ENCODE assay signal across 8 cellular contexts in the genomic region with DNA sequence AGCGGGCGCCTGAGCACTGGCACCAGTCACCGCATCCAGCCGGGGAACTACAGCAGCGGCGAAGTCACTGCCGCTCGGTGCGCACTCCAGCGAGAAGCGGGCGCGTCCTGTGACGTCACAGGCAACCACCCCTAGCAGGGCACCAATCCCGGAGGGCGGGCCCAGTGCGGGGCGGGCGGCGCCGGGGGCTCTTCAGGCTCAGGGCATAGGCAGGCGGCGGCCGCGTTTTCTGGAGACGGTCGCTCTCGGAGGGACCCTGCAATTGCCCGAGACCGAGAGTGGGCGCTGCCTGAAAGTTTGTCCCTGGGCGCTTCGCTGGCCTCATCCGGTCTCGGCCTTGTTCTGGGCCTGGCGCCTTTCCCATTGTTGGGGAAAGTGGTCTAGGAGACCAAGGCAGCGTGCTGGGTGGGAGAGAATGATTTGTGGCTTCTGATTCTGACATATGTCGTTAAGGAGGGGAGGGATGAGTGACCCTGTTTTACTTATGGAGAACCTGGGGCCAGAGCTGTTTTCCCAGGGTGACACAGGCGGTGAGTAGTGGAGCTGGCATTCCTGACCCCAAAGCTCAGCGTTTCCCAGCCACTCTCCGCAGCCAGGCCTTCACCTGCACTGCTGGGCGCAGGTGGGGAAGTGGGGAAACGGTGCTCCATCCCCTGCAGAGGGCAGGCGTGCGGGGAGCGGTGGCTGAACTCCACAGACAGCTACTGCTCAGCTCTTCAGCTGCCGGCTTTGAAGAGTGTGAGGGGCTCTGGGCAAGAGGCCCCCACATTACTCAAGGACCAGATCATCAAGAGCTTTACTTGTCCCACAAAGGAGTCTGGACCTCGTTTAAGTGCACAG. TPM values are rescaled to one million over a fixed set of nuclear protein-coding genes. Genes with fewer than 3 reads are reported as not detected.
DNase-seq lines count a peak whose midpoint lies in the region; ATAC-seq and TF ChIP-seq lines count a peak whose summit lies in the region.
"Not testable (repeated sequence)": the region's sequence is repeated elsewhere in the genome, so short reads cannot be mapped to it uniquely, and the experiment has no call there.

A gene with protein sequence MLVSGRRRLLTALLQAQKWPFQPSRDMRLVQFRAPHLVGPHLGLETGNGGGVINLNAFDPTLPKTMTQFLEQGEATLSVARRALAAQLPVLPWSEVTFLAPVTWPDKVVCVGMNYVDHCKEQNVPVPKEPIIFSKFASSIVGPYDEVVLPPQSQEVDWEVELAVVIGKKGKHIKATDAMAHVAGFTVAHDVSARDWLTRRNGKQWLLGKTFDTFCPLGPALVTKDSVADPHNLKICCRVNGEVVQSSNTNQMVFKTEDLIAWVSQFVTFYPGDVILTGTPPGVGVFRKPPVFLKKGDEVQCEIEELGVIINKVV (minus strand): TSS at position 111 of the 840 bp plus-strand sequence. CDS start 3,176 bp downstream, outside the sequence.

- peak within 1 kb of the TSS; percentile 80 for H3K4me3 Mint-ChIP-seq in GM23338
- peak within 1 kb of the TSS; percentile 70 to 83 (median 80) for H3K4me3 Mint-ChIP-seq in naive thymus-derived CD8-positive, alpha-beta T cell

- not testable (repeated sequence) for H3K4me1 Mint-ChIP-seq in GM23338
- peaks cover 6 to 13% (median 10%) of the 10 kb centered on the region in 4 donors for H3K4me1 Mint-ChIP-seq in naive thymus-derived CD8-positive, alpha-beta T cell

- H3K4me3 ChIP-seq in GM23338 (peak within 1 kb of the TSS; percentile 58), fibroblast of lung (replicated peaks in 1 of 4; ENCODE audit: control extremely low read depth in 1 of 4, insufficient read depth in 1 of 4, low read depth in 3 of 4, low read length in 4 of 4) (peak within 1 kb of the TSS in 2 of 4 experiments; percentile 40 to 45)
- H3K4me3 ChIP-seq in KMS-11 (IDR thresholded peaks at IDR 0.05; ENCODE audit: insufficient read depth, low read depth, low read length): not testable (repeated sequence)

- H3K27me3 Mint-ChIP-seq in GM23338 (ENCODE audit: insufficient read depth, low read depth, poor library complexity); naive thymus-derived CD8-positive, alpha-beta T cell: not testable (repeated sequence)

- ATAC-seq in GM23338: peak; percentile 91
- ATAC-seq in naive thymus-derived CD8-positive, alpha-beta T cell: peak; percentile 95

- TF ChIP-seq CTCF in GM23338 (conservative IDR thresholded peaks at IDR 0.05; ENCODE audit: low read depth in 2 of 2); KMS-11 (conservative IDR thresholded peaks at IDR 0.05; ENCODE audit: low read depth, low read length); fibroblast of lung (conservative IDR thresholded peaks at IDR 0.05 in 1 of 2, IDR thresholded peaks at IDR 0.05 in 1 of 2; ENCODE audit: low read depth in 1 of 2, low read length in 2 of 2): not testable (repeated sequence)

- H3K9me3 ChIP-seq in fibroblast of lung (ENCODE audit: control insufficient read depth, insufficient read depth, low read depth, low read length): not testable (repeated sequence)

- H3K4me1 ChIP-seq in GM23338 (ENCODE audit: insufficient read depth); KMS-11 (ENCODE audit: low read depth, poor library complexity, severe bottlenecking); fibroblast of lung (ENCODE audit: control insufficient read depth, extremely low read depth, insufficient read depth, low read length): not testable (repeated sequence)

- H3K9me3 Mint-ChIP-seq in GM23338; naive thymus-derived CD8-positive, alpha-beta T cell: not testable (repeated sequence)

- H3K27ac ChIP-seq in GM23338 (ENCODE audit: low read depth); KMS-11; fibroblast of lung (ENCODE audit: insufficient read depth, low read length): not testable (repeated sequence)

- H3K4me2 ChIP-seq in GM23338 (peak within 1 kb of the TSS; percentile 84), KMS-11 (peak within 1 kb of the TSS; percentile 54; the same call in 1 of the 2 replicates), fibroblast of lung (ENCODE audit: extremely low read depth, insufficient read depth, low read length) (peak within 1 kb of the TSS; percentile 51)

- H3K36me3 Mint-ChIP-seq in GM23338 (ENCODE audit: low read depth); naive thymus-derived CD8-positive, alpha-beta T cell: not testable (repeated sequence)

- POLR2A ChIA-PET in naive thymus-derived CD8-positive, alpha-beta T cell (lab: Charles Lee): not testable (repeated sequence)

- not testable (repeated sequence) for H3F3A ChIP-seq in GM23338 (replicated peaks; ENCODE audit: low read depth)

- DNase-seq in DMS79 (lab: John Stamatoyannopoulos, UW) (peak; percentile 3), GM23338 (ENCODE audit: low spot score) (peak; percentile 80), SIG-M5 treated with dmso at 0.1 percent for 504 hours (lab: John Stamatoyannopoulos, UW; ENCODE audit: unreplicated experiment) (peak; percentile 33), fibroblast of lung (ENCODE audit: low read depth in 2 of 2) (peak; percentile 51 to 64)
- peak; percentile 57 to 68 for DNase-seq in activated T-helper 1 cell treated with anti-CD3 and anti-CD28 coated beads, Interleukin-2, amount 50 U/mL, for 16 hours (ENCODE audit: low read depth in 1 of 2, low spot score in 1 of 2)
- peak; percentile 63 to 93 (median 80) for DNase-seq in naive thymus-derived CD8-positive, alpha-beta T cell
- peak; percentile 58 to 72 for DNase-seq in stimulated activated CD8-positive, alpha-beta memory T cell treated with anti-CD3 and anti-CD28 coated beads, Interleukin-7, amount 100 ng/mL, for 1 hour (ENCODE audit: low read depth in 2 of 2)

- H2AFZ ChIP-seq in GM23338 (0 out of 2 replicates have a peak within 1 kb of the TSS, but pooled peaks have one; percentile 28), KMS-11 (ENCODE audit: low read depth) (peak within 1 kb of the TSS; percentile 67; the same call in 1 of the 2 replicates)
- H2AFZ ChIP-seq in fibroblast of lung (ENCODE audit: low read length): not testable (repeated sequence)

- not testable (repeated sequence) for H3K27ac Mint-ChIP-seq in GM23338
- H3K27ac Mint-ChIP-seq in naive thymus-derived CD8-positive, alpha-beta T cell: peak within 1 kb of the TSS; percentile 25 to 91 (median 86)

- H4K20me1 ChIP-seq in GM23338 (replicated peaks; ENCODE audit: insufficient read depth); KMS-11 (ENCODE audit: insufficient read depth); fibroblast of lung (ENCODE audit: control insufficient read depth, extremely low read depth, insufficient read depth, low read length): not testable (repeated sequence)

- H3K36me3 ChIP-seq in GM23338 (ENCODE audit: insufficient read depth); KMS-11 (ENCODE audit: insufficient read depth); fibroblast of lung (ENCODE audit: control insufficient read depth, insufficient read depth, low read length): not testable (repeated sequence)

- H3K27me3 ChIP-seq in GM23338 (ENCODE audit: insufficient read depth); KMS-11 (ENCODE audit: insufficient read depth, low read depth); fibroblast of lung (ENCODE audit: control insufficient read depth, insufficient read depth, low read length): not testable (repeated sequence)

- not testable (repeated sequence) for H3K79me2 ChIP-seq in GM23338 (replicated peaks; ENCODE audit: insufficient read depth); KMS-11 (ENCODE audit: insufficient read depth, low read depth); fibroblast of lung (ENCODE audit: control insufficient read depth, insufficient read depth, low read length)

- H3K9me2 ChIP-seq in GM23338 (ENCODE audit: insufficient read depth): not testable (repeated sequence)

- peak within 1 kb of the TSS; percentile 25; the same call in 1 of the 2 replicates for H3K9ac ChIP-seq in KMS-11
- H3K9ac ChIP-seq in fibroblast of lung (ENCODE audit: insufficient read depth, low read length): not testable (repeated sequence)

RNA-seq across cellular contexts. Expression of the gene that starts here (rescaled TPM):
- total RNA-seq in GM23338 (2014; rRNA removed; shearing (Covaris generic)): 28.6 and 32.4 TPM in 2 replicates
- polyA plus RNA-seq in GM23338 (2016; fragmentation: Nextera tagmentation; extraction: Ambion mirVana) (22.3 and 23.9 TPM in 2 replicates), fibroblast of lung (3.3 and 5.2 TPM in 2 replicates)
- 7.3 and 8.7 TPM in 2 replicates for total RNA-seq in fibroblast of lung
- 5.8 and 8.6 TPM in 2 replicates for polyA plus RNA-seq in fibroblast of lung (2012)
- polyA minus RNA-seq in fibroblast of lung (ENCODE audit: low replicate concordance): 1.6 and 9.9 TPM in 2 replicates
- 10 to 100 TPM; 13.0 to 17.9 TPM for total RNA-seq in naive thymus-derived CD8-positive, alpha-beta T cell
- 10 to 100 TPM; 16.3 to 18.8 (median 17.0) TPM for polyA plus RNA-seq in naive thymus-derived CD8-positive, alpha-beta T cell

Comparison
In these comparisons a context has a peak if more than half of its experiments do, and no peak if none do; other contexts are left out.
1. DNase-seq: peak in every context shown above with its lines; median percentile 80 in naive thymus-derived CD8-positive, alpha-beta T cell; 80 in GM23338; 65 in stimulated activated CD8-positive, alpha-beta memory T cell treated with anti-CD3 and anti-CD28 coated beads, Interleukin-7, amount 100 ng/mL, for 1 hour; 62 in activated T-helper 1 cell treated with anti-CD3 and anti-CD28 coated beads, Interleukin-2, amount 50 U/mL, for 16 hours; 58 in fibroblast of lung; 33 in SIG-M5 treated with dmso at 0.1 percent for 504 hours; 3 in DMS79.